11 cellular contexts compared by ENCODE assay signal in genomic region chr5:154712518-154713437, GRCh38. TPM values are rescaled to one million over a fixed set of nuclear protein-coding genes. Genes with fewer than 3 reads are reported as not detected.
A peak's percentile ranks its signal among the peaks of the same experiment; 100 is the strongest.
DNase-seq lines count a peak whose midpoint lies in the region; ATAC-seq and TF ChIP-seq lines count a peak whose summit lies in the region.
"Had no signal": no experiment of that assay in that cellular context is flagged by ENCODE, and none has a peak within 500 bp of the region (broad histone marks: within the 10 kb centered on the region; RNA-seq: fewer than 3 reads in every experiment).

No MANE protein-coding gene starts in this region.

- no peaks in the 10 kb centered on the region for H3K27me3 Mint-ChIP-seq in activated T-cell treated with anti-CD3 and anti-CD28 coated beads, Interleukin-2, amount 50 U/mL, for 24 hours
- peaks cover 3% of the 10 kb centered on the region for H3K27me3 Mint-ChIP-seq in activated T-helper 2 cell treated with anti-CD3 and anti-CD28 coated beads, Interferon-gamma antibody, Interleukin-2, Interleukin-4, amounts not matched to agents 10 μg/mL and 5 μg/mL and 100 μg/mL, durations not matched to agents 14 hours and 24 hours and 36 hours (ENCODE audit: low read depth)

- H3K9me3 Mint-ChIP-seq in activated T-cell treated with anti-CD3 and anti-CD28 coated beads, Interleukin-2, amount 50 U/mL, for 24 hours: no peaks in the 10 kb centered on the region
- no peaks in the 10 kb centered on the region for H3K9me3 Mint-ChIP-seq in activated T-helper 2 cell treated with anti-CD3 and anti-CD28 coated beads, Interferon-gamma antibody, Interleukin-2, Interleukin-4, amounts not matched to agents 10 μg/mL and 5 μg/mL and 100 μg/mL, durations not matched to agents 14 hours and 24 hours and 36 hours

- H3K27ac ChIP-seq in mucosa of rectum (ENCODE audit: low read depth in 2 of 2, low read length in 2 of 2) (peak overlapping the region; percentile 79), uterus (no peak overlapping the region)

- H3K9ac ChIP-seq in mucosa of rectum (ENCODE audit: low read depth in 1 of 2, low read length in 2 of 2): peak overlapping the region; percentile 57 to 70

- no peak for TF ChIP-seq POLR2A in uterus (IDR thresholded peaks at IDR 0.05)

- H3K9me3 ChIP-seq in mucosa of rectum (ENCODE audit: control insufficient read depth in 2 of 2, low read length in 2 of 2) (no peaks in the 10 kb centered on the region), uterus (no peaks in the 10 kb centered on the region)

- H3K4me1 ChIP-seq in mucosa of rectum (ENCODE audit: control insufficient read depth in 2 of 2, insufficient read depth in 2 of 2, low read length in 2 of 2) (peaks cover 17 to 18% of the 10 kb centered on the region in 2 donors), uterus (no peaks in the 10 kb centered on the region)

- TF ChIP-seq CTCF in uterus (IDR thresholded peaks at IDR 0.05): no peak

- DNase-seq in EH (ENCODE audit: low read depth) (peak; percentile 52), NCI-H2029 treated with DMSO at 0.1 percent for 48 hours (lab: John Stamatoyannopoulos, UW) (peak; percentile 77), dermis blood vessel endothelial cell (peak; percentile 45), uterus (no peak)
- no peak for DNase-seq in activated T-cell treated with anti-CD3 and anti-CD28 coated beads, Interleukin-2, amount 50 U/mL, for 24 hours
- DNase-seq in activated T-helper 2 cell treated with anti-CD3 and anti-CD28 coated beads, Interferon-gamma antibody, Interleukin-2, Interleukin-4, amounts not matched to agents 10 μg/mL and 5 μg/mL and 100 μg/mL, durations not matched to agents 14 hours and 24 hours and 36 hours (ENCODE audit: low spot score): no peak
- DNase-seq: activated T-cell treated with anti-CD3 and anti-CD28 coated beads, Interleukin-2, amount 50 U/mL, for 48 hours; DND-41; SHP77 had no signal

- H3K4me3 Mint-ChIP-seq in activated T-cell treated with anti-CD3 and anti-CD28 coated beads, Interleukin-2, amount 50 U/mL, for 24 hours: no peak overlapping the region
- no peak overlapping the region for H3K4me3 Mint-ChIP-seq in activated T-helper 2 cell treated with anti-CD3 and anti-CD28 coated beads, Interferon-gamma antibody, Interleukin-2, Interleukin-4, amounts not matched to agents 10 μg/mL and 5 μg/mL and 100 μg/mL, durations not matched to agents 14 hours and 24 hours and 36 hours (ENCODE audit: low read depth)

- H3K4me1 Mint-ChIP-seq in activated T-cell treated with anti-CD3 and anti-CD28 coated beads, Interleukin-2, amount 50 U/mL, for 24 hours (ENCODE audit: low read depth): peaks cover 9% of the 10 kb centered on the region
- peaks cover 5% of the 10 kb centered on the region for H3K4me1 Mint-ChIP-seq in activated T-helper 2 cell treated with anti-CD3 and anti-CD28 coated beads, Interferon-gamma antibody, Interleukin-2, Interleukin-4, amounts not matched to agents 10 μg/mL and 5 μg/mL and 100 μg/mL, durations not matched to agents 14 hours and 24 hours and 36 hours (ENCODE audit: low read depth)

- intact Hi-C loops in uterus (cut with DNase I; ENCODE audit: low total_unique reads): no loop called here
- intact Hi-C loops in activated T-helper 2 cell treated with anti-CD3 and anti-CD28 coated beads, Interferon-gamma antibody, Interleukin-2, Interleukin-4, amounts not matched to agents 10 μg/mL and 5 μg/mL and 100 μg/mL, durations not matched to agents 14 hours and 24 hours and 36 hours (cut with micrococcal nuclease): no loop called here

- H3K36me3 ChIP-seq in mucosa of rectum (ENCODE audit: control insufficient read depth in 2 of 2, insufficient read depth in 2 of 2, low read length in 2 of 2) (no peaks in the 10 kb centered on the region), uterus (no peaks in the 10 kb centered on the region)

- no peaks in the 10 kb centered on the region for H3K36me3 Mint-ChIP-seq in activated T-cell treated with anti-CD3 and anti-CD28 coated beads, Interleukin-2, amount 50 U/mL, for 24 hours (ENCODE audit: low read depth)
- H3K36me3 Mint-ChIP-seq in activated T-helper 2 cell treated with anti-CD3 and anti-CD28 coated beads, Interferon-gamma antibody, Interleukin-2, Interleukin-4, amounts not matched to agents 10 μg/mL and 5 μg/mL and 100 μg/mL, durations not matched to agents 14 hours and 24 hours and 36 hours (ENCODE audit: low read depth): no peaks in the 10 kb centered on the region

- no peaks in the 10 kb centered on the region for H3K27me3 ChIP-seq in mucosa of rectum (ENCODE audit: control insufficient read depth in 2 of 2, insufficient read depth in 2 of 2, low read length in 2 of 2)
- no peaks in the 10 kb centered on the region for H3K27me3 ChIP-seq in uterus

- no peak overlapping the region for H3K27ac Mint-ChIP-seq in activated T-cell treated with anti-CD3 and anti-CD28 coated beads, Interleukin-2, amount 50 U/mL, for 24 hours
- H3K27ac Mint-ChIP-seq in activated T-helper 2 cell treated with anti-CD3 and anti-CD28 coated beads, Interferon-gamma antibody, Interleukin-2, Interleukin-4, amounts not matched to agents 10 μg/mL and 5 μg/mL and 100 μg/mL, durations not matched to agents 14 hours and 24 hours and 36 hours: no peak overlapping the region

- peak overlapping the region; percentile 64 to 73 for H3K4me3 ChIP-seq in mucosa of rectum (ENCODE audit: low read length in 2 of 2)
- no peak overlapping the region for H3K4me3 ChIP-seq in uterus

- ATAC-seq in GM21737 (IDR thresholded peaks at IDR 0.05; ENCODE audit: unreplicated experiment): no peak

RNA-seq across cellular contexts. Expression of gene LARP1, which starts 42.4 kb away (rescaled TPM):
- 43.7 and 82.4 TPM in 2 replicates for total RNA-seq in dermis blood vessel endothelial cell
- total RNA-seq in uterus: 100 to 1,000 TPM in 1 of 4 donors, 10 to 100 TPM in 3; 33.3 to 202 (median 47.1) TPM
- 278 and 301 TPM in 2 replicates for total RNA-seq in activated T-helper 2 cell treated with anti-CD3 and anti-CD28 coated beads, Interferon-gamma antibody, Interleukin-2, Interleukin-4, amounts not matched to agents 10 μg/mL and 5 μg/mL and 100 μg/mL, durations not matched to agents 14 hours and 24 hours and 36 hours

Comparison
In these comparisons a context has a peak if more than half of its experiments do, and no peak if none do; other contexts are left out.
1. DNase-seq: peak in EH (single experiment), NCI-H2029 treated with DMSO at 0.1 percent for 48 hours (single experiment) and dermis blood vessel endothelial cell (single experiment); none in uterus (0 of 2), activated T-cell treated with anti-CD3 and anti-CD28 coated beads, Interleukin-2, amount 50 U/mL, for 24 hours (single experiment) and activated T-helper 2 cell treated with anti-CD3 and anti-CD28 coated beads, Interferon-gamma antibody, Interleukin-2, Interleukin-4, amounts not matched to agents 10 μg/mL and 5 μg/mL and 100 μg/mL, durations not matched to agents 14 hours and 24 hours and 36 hours (single experiment).
2. H3K27ac ChIP-seq: peak in mucosa of rectum (2 of 2); none in uterus (0 of 2).
3. H3K4me3 ChIP-seq: peak in mucosa of rectum (2 of 2); none in uterus (0 of 2).